ENCODE assay signal across 8 cellular contexts in the genomic region with DNA sequence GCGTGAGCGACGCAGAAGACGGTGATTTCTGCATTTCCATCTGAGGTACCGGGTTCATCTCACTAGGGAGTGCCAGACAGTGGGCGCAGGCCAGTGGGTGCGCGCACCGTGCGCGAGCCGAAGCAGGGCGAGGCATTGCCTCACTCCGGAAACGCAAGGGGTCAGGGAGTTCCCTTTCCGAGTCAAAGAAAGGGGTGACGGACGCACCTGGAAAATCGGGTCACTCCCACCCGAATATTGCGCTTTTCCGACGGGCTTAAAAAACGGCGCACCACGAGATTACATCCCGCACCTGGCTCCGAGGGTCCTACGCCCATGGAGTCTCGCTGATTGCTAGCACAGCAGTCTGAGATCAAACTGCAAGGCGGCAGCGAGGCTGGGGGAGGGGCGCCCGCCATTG.
DNase-seq lines count a peak whose midpoint lies in the region; ATAC-seq and TF ChIP-seq lines count a peak whose summit lies in the region.
"Not testable (repeated sequence)": the region's sequence is repeated elsewhere in the genome, so short reads cannot be mapped to it uniquely, and the experiment has no call there.

No MANE protein-coding gene starts in this region.

- intact Hi-C loops in CD8-positive, alpha-beta T cell (cut with DNase I, micrococcal nuclease); activated CD8-positive, alpha-beta T cell treated with anti-CD3 and anti-CD28 coated beads for 36 hours (cut with micrococcal nuclease); natural killer cell (cut with micrococcal nuclease): not testable (repeated sequence)

- WGBS in HUES64, result 5% methylated on average over 27 of the region's 34 CpGs
- 32% methylated on average over 30 of the region's 34 CpGs; no CpG with 5 or more reads in 1 of the 2 experiments for WGBS in endodermal cell (ENCODE audit: insufficient coverage in 1 of 2, insufficient read length in 1 of 2), 2 experiments
- WGBS in hepatocyte (ENCODE audit: low lambda C conversion rate, missing lambda C conversion rate), result 18% methylated on average over 19 of the region's 34 CpGs

- not testable (repeated sequence) for H3K4me1 ChIP-seq in CD8-positive, alpha-beta T cell (ENCODE audit: insufficient read depth, low read length); endodermal cell (ENCODE audit: control insufficient read depth, insufficient read depth, low read length); hepatocyte (ENCODE audit: insufficient read depth)
- peaks cover 12% of the 10 kb centered on the region for H3K4me1 ChIP-seq in HUES64 (ENCODE audit: insufficient read depth, low read length)

- H3K4me1 Mint-ChIP-seq in CD8-positive, alpha-beta T cell (ENCODE audit: low read depth); activated CD8-positive, alpha-beta T cell treated with anti-CD3 and anti-CD28 coated beads for 36 hours (ENCODE audit: low read depth); activated naive CD8-positive, alpha-beta T cell treated with anti-CD3 and anti-CD28 coated beads, Interleukin-2, amount 50 U/mL, for 24 hours; natural killer cell; stimulated activated naive CD8-positive, alpha-beta T cell treated with anti-CD3 and anti-CD28 coated beads, Interleukin-15, Interleukin-2, amounts not matched to agents 100 ng/mL and 50 ng/mL, for 24 hours (ENCODE audit: low read depth): not testable (repeated sequence)
- H3K4me1 Mint-ChIP-seq in endodermal cell, result peaks cover 21% of the 10 kb centered on the region

- H4K20me1 ChIP-seq in hepatocyte (ENCODE audit: insufficient read depth, poor library complexity, severe bottlenecking), result not testable (repeated sequence)

- TF ChIP-seq CTCF in CD8-positive, alpha-beta T cell (IDR thresholded peaks at IDR 0.05); activated CD8-positive, alpha-beta T cell treated with anti-CD3 and anti-CD28 coated beads for 36 hours (IDR thresholded peaks at IDR 0.05); endodermal cell (conservative IDR thresholded peaks at IDR 0.05); hepatocyte (IDR thresholded peaks at IDR 0.05; ENCODE audit: poor library complexity); natural killer cell (IDR thresholded peaks at IDR 0.05): not testable (repeated sequence)

- H3K9ac ChIP-seq in HUES64 (ENCODE audit: low read depth, low read length), result peak overlapping the region; percentile 53
- H3K9ac ChIP-seq in endodermal cell (ENCODE audit: extremely low read depth, low read length, poor library complexity, severe bottlenecking), result not testable (repeated sequence)

- peak overlapping the region; percentile 78 for H2AFZ ChIP-seq in hepatocyte

- peak overlapping the region; percentile 70 for H3K4me3 Mint-ChIP-seq in CD8-positive, alpha-beta T cell
- H3K4me3 Mint-ChIP-seq in activated CD8-positive, alpha-beta T cell treated with anti-CD3 and anti-CD28 coated beads for 36 hours, result peak overlapping the region; percentile 33
- peak overlapping the region; percentile 26 for H3K4me3 Mint-ChIP-seq in activated naive CD8-positive, alpha-beta T cell treated with anti-CD3 and anti-CD28 coated beads, Interleukin-2, amount 50 U/mL, for 24 hours
- H3K4me3 Mint-ChIP-seq in endodermal cell (peak overlapping the region; percentile 65), natural killer cell (peak overlapping the region; percentile 45)
- H3K4me3 Mint-ChIP-seq in stimulated activated naive CD8-positive, alpha-beta T cell treated with anti-CD3 and anti-CD28 coated beads, Interleukin-15, Interleukin-2, amounts not matched to agents 100 ng/mL and 50 ng/mL, for 24 hours, result peak overlapping the region; percentile 47

- H3K9me2 ChIP-seq in hepatocyte (replicated peaks; ENCODE audit: insufficient read depth), result not testable (repeated sequence)

- H3K27me3 ChIP-seq in CD8-positive, alpha-beta T cell (ENCODE audit: insufficient read depth, low read length); HUES64 (ENCODE audit: insufficient read depth, low read length); endodermal cell (ENCODE audit: control insufficient read depth, insufficient read depth, low read length, poor library complexity, severe bottlenecking); hepatocyte: not testable (repeated sequence)

- H3K4me3 ChIP-seq in CD8-positive, alpha-beta T cell (ENCODE audit: low read depth, low read length); endodermal cell (ENCODE audit: low read length); hepatocyte: not testable (repeated sequence)
- H3K4me3 ChIP-seq in HUES64 (ENCODE audit: low read length), result peak overlapping the region; percentile 46

- not testable (repeated sequence) for H3K79me2 ChIP-seq in hepatocyte

- not testable (repeated sequence) for ATAC-seq in CD8-positive, alpha-beta T cell; activated CD8-positive, alpha-beta T cell treated with anti-CD3 and anti-CD28 coated beads for 36 hours; activated naive CD8-positive, alpha-beta T cell treated with anti-CD3 and anti-CD28 coated beads, Interleukin-2, amount 50 U/mL, for 24 hours; natural killer cell

- H3K27ac Mint-ChIP-seq in CD8-positive, alpha-beta T cell; activated CD8-positive, alpha-beta T cell treated with anti-CD3 and anti-CD28 coated beads for 36 hours; activated naive CD8-positive, alpha-beta T cell treated with anti-CD3 and anti-CD28 coated beads, Interleukin-2, amount 50 U/mL, for 24 hours; natural killer cell; stimulated activated naive CD8-positive, alpha-beta T cell treated with anti-CD3 and anti-CD28 coated beads, Interleukin-15, Interleukin-2, amounts not matched to agents 100 ng/mL and 50 ng/mL, for 24 hours: not testable (repeated sequence)
- peak overlapping the region; percentile 94 for H3K27ac Mint-ChIP-seq in endodermal cell

- POLR2A ChIA-PET in CD8-positive, alpha-beta T cell (lab: Charles Lee); activated CD8-positive, alpha-beta T cell treated with anti-CD3 and anti-CD28 coated beads for 36 hours (lab: Charles Lee): not testable (repeated sequence)

- H3K9me3 ChIP-seq in CD8-positive, alpha-beta T cell (ENCODE audit: low read length); HUES64 (ENCODE audit: insufficient read depth, low read depth, low read length); hepatocyte (ENCODE audit: low read depth): not testable (repeated sequence)
- peaks cover 16% of the 10 kb centered on the region for H3K9me3 ChIP-seq in endodermal cell (ENCODE audit: control insufficient read depth, low read length)

- not testable (repeated sequence) for H3K27ac ChIP-seq in CD8-positive, alpha-beta T cell (ENCODE audit: low read depth, low read length); HUES64 (ENCODE audit: low read depth, low read length); endodermal cell (ENCODE audit: low read depth, low read length)
- peak overlapping the region; percentile 65 for H3K27ac ChIP-seq in hepatocyte

- peak overlapping the region; percentile 69 for H3K4me2 ChIP-seq in hepatocyte

- H3K36me3 Mint-ChIP-seq in CD8-positive, alpha-beta T cell; activated CD8-positive, alpha-beta T cell treated with anti-CD3 and anti-CD28 coated beads for 36 hours (ENCODE audit: low read depth); activated naive CD8-positive, alpha-beta T cell treated with anti-CD3 and anti-CD28 coated beads, Interleukin-2, amount 50 U/mL, for 24 hours (ENCODE audit: low read depth); endodermal cell (ENCODE audit: low read depth); natural killer cell; stimulated activated naive CD8-positive, alpha-beta T cell treated with anti-CD3 and anti-CD28 coated beads, Interleukin-15, Interleukin-2, amounts not matched to agents 100 ng/mL and 50 ng/mL, for 24 hours (ENCODE audit: low read depth): not testable (repeated sequence)

- H3K27me3 Mint-ChIP-seq in CD8-positive, alpha-beta T cell (ENCODE audit: low read depth); activated CD8-positive, alpha-beta T cell treated with anti-CD3 and anti-CD28 coated beads for 36 hours; activated naive CD8-positive, alpha-beta T cell treated with anti-CD3 and anti-CD28 coated beads, Interleukin-2, amount 50 U/mL, for 24 hours; endodermal cell (ENCODE audit: insufficient read depth); natural killer cell (ENCODE audit: low read depth in 2 of 2); stimulated activated naive CD8-positive, alpha-beta T cell treated with anti-CD3 and anti-CD28 coated beads, Interleukin-15, Interleukin-2, amounts not matched to agents 100 ng/mL and 50 ng/mL, for 24 hours: not testable (repeated sequence)

- not testable (repeated sequence) for DNase-seq in CD8-positive, alpha-beta T cell; activated CD8-positive, alpha-beta T cell treated with anti-CD3 and anti-CD28 coated beads for 36 hours; activated naive CD8-positive, alpha-beta T cell treated with anti-CD3 and anti-CD28 coated beads, Interleukin-2, amount 50 U/mL, for 24 hours; endodermal cell; hepatocyte (ENCODE audit: low spot score); natural killer cell

- H3K36me3 ChIP-seq in CD8-positive, alpha-beta T cell (ENCODE audit: insufficient read depth, low read length); HUES64 (ENCODE audit: insufficient read depth, low read length); endodermal cell (ENCODE audit: control insufficient read depth, insufficient read depth, low read length); hepatocyte (replicated peaks; ENCODE audit: insufficient read depth, low read depth): not testable (repeated sequence)

- not testable (repeated sequence) for H3K9me3 Mint-ChIP-seq in CD8-positive, alpha-beta T cell; activated CD8-positive, alpha-beta T cell treated with anti-CD3 and anti-CD28 coated beads for 36 hours; activated naive CD8-positive, alpha-beta T cell treated with anti-CD3 and anti-CD28 coated beads, Interleukin-2, amount 50 U/mL, for 24 hours; endodermal cell; natural killer cell; stimulated activated naive CD8-positive, alpha-beta T cell treated with anti-CD3 and anti-CD28 coated beads, Interleukin-15, Interleukin-2, amounts not matched to agents 100 ng/mL and 50 ng/mL, for 24 hours

- CTCF ChIA-PET in CD8-positive, alpha-beta T cell (lab: Charles Lee); activated CD8-positive, alpha-beta T cell treated with anti-CD3 and anti-CD28 coated beads for 36 hours (lab: Charles Lee): not testable (repeated sequence)
